Comparison of ENCODE assay signal across 28 cellular contexts in genomic region chr1:162206300-162206699, GRCh38.
DNase-seq lines count a peak whose midpoint lies in the region; ATAC-seq, FAIRE-seq and TF ChIP-seq lines count a peak whose summit lies in the region.
"Had no signal": no experiment of that assay in that cellular context is flagged by ENCODE, and none has a peak within 500 bp of the region (broad histone marks: within the 10 kb centered on the region; RNA-seq: fewer than 3 reads in every experiment).

No MANE protein-coding gene starts in this region.

- WGBS in GM12878 (ENCODE audit: insufficient coverage, insufficient replicate concordance, low lambda C conversion rate, missing lambda C conversion rate), result 0% methylated on average over 1 of the region's 1 CpG

- RAD21 ChIA-PET in GM12878 (lab: Charles Lee; ENCODE audit: unreplicated experiment), result no interaction called here

- FAIRE-seq in GM12878 (lab: Jason Lieb, UNC), result no peak
- FAIRE-seq: A204.1, kidney, TTC549 had no signal

- no peak overlapping the region for H2AFZ ChIP-seq in GM12878 (ENCODE audit: control insufficient read depth, low read depth, low read length)

- no TSS peak for BruUV-seq in GM12878 (replicated peaks; lab: Mats Ljungman, UMichigan)

- TF ChIP-seq CTCF in GM12878 (IDR thresholded peaks at IDR 0.05 in 2 of 3, conservative IDR thresholded peaks at IDR 0.05 in 1 of 3; ENCODE audit: control insufficient read depth in 2 of 3, extremely low read depth in 1 of 3, insufficient read depth in 1 of 3, low read depth in 3 of 3, low read length in 3 of 3), result no peak

- in situ Hi-C loops in GM12878 (cut with MboI), result no loop called here

- TF ChIP-seq EP300 in GM12878 (IDR thresholded peaks at IDR 0.05; ENCODE audit: borderline replicate concordance in 1 of 2, control insufficient read depth in 1 of 2, low read depth in 2 of 2, low read length in 2 of 2), result no peak

- ATAC-seq in GM12878 (no peak), HG03045 (IDR thresholded peaks at IDR 0.05; ENCODE audit: unreplicated experiment) (no peak)
- ATAC-seq: activated CD4-positive, CD25-positive, alpha-beta regulatory T cell treated with anti-CD3 and anti-CD28 coated beads, Interleukin-2, amount 50 U/mL, for 24 hours had no signal

- H3K27me3 ChIP-seq in GM12878 (replicated peaks in 1 of 2; ENCODE audit: control insufficient read depth in 2 of 2, insufficient read depth in 2 of 2, low read length in 1 of 2), result 0 out of 4 replicates have a peak, but pooled peaks cover 0 to 1% of the 10 kb centered on the region in 2 experiments
- H3K27me3 ChIP-seq: cardiac muscle cell, colonic mucosa, testis, uterus had no signal

- CTCF ChIA-PET in GM12878 (lab: Yijun Ruan, JAX), result no interaction called here

- DNase-seq in NCI-H748 (lab: John Stamatoyannopoulos, UW; ENCODE audit: unreplicated experiment) (peak; percentile 53), NCI-H748 treated with DMSO at 0.1 percent for 48 hours (lab: John Stamatoyannopoulos, UW) (no peak), GM12878 (ENCODE audit: low read depth, low spot score) (no peak), myocyte (ENCODE audit: low read depth) (peak; percentile 24), SW480 (ENCODE audit: low spot score) (no peak), GF-D8 (lab: John Stamatoyannopoulos, UW) (no peak)
- no peak for DNase-seq in effector CD8-positive, alpha-beta T cell (lab: John Stamatoyannopoulos, UW)
- DNase-seq: activated CD4-positive, alpha-beta memory T cell treated with anti-CD3 and anti-CD28 coated beads, Interleukin-2, amount 10 ng/mL, durations not matched to agents 7 days and 5 days; CD4-positive, alpha-beta memory T cell; colonic mucosa; effector memory CD4-positive, alpha-beta T cell; glutamatergic neuron; Karpas-422; kidney; lower lobe of right lung; mucosa of descending colon; NCI-H526; stimulated activated naive CD4-positive, alpha-beta T cell; testis; uterus had no signal

- intact Hi-C loops in GM12878 (cut with micrococcal nuclease; ENCODE audit: unreplicated experiment), result no loop called here

- no peak for TF ChIP-seq RAD21 in GM12878 (IDR thresholded peaks at IDR 0.05; ENCODE audit: insufficient read depth, low read depth, low read length)

- H4K20me1 ChIP-seq in GM12878 (ENCODE audit: control insufficient read depth, insufficient read depth), result no peaks in the 10 kb centered on the region

- no peak overlapping the region for H3K4me3 ChIP-seq in GM12878
- H3K4me3 ChIP-seq: cardiac muscle cell, colonic mucosa, HAP-1, lower lobe of right lung, mucosa of descending colon, testis, uterus had no signal

- H3K79me2 ChIP-seq in GM12878 (ENCODE audit: control insufficient read depth, insufficient read depth, low read length), result no peaks in the 10 kb centered on the region

- H3K27ac ChIP-seq in GM12878 (ENCODE audit: control insufficient read depth, insufficient read depth), result no peak overlapping the region
- H3K27ac ChIP-seq: cardiac muscle cell, HL-60, lower lobe of right lung, RWPE1, testis, uterus had no signal

- H3K4me2 ChIP-seq in GM12878 (ENCODE audit: control insufficient read depth, insufficient read depth), result no peak overlapping the region

- H3K9ac ChIP-seq in GM12878 (ENCODE audit: control insufficient read depth, insufficient read depth, low read length), result no peak overlapping the region

- no peak for TF ChIP-seq POLR2A in GM12878 (IDR thresholded peaks at IDR 0.05; ENCODE audit: low read depth, low read length)

- no peaks in the 10 kb centered on the region for H3K36me3 ChIP-seq in GM12878 (ENCODE audit: control insufficient read depth in 2 of 2, insufficient read depth in 2 of 2, low read length in 1 of 2)
- H3K36me3 ChIP-seq: cardiac muscle cell, colonic mucosa, HAP-1, lower lobe of right lung, uterus had no signal

- SMC1A ChIA-PET in GM12878 (lab: Charles Lee; ENCODE audit: uncharacterized antibody, unreplicated experiment), result no interaction called here

- H3K4me1 ChIP-seq in GM12878 (ENCODE audit: control insufficient read depth, insufficient read depth, low read length), result no peaks in the 10 kb centered on the region
- H3K4me1 ChIP-seq: colonic mucosa, testis, uterus had no signal

- H3K9me3 ChIP-seq in GM12878 (replicated peaks; ENCODE audit: control insufficient read depth, insufficient read depth, low read length), result no peaks in the 10 kb centered on the region
- H3K9me3 ChIP-seq: colonic mucosa, lower lobe of right lung, mucosa of descending colon, testis, uterus had no signal

- POLR2A ChIA-PET in GM12878 (lab: Charles Lee), result no interaction called here

TF ChIP-seq in GM12878, 131 proteins besides CTCF, POLR2A, EP300 and RAD21:
- TF ChIP-seq BCLAF1 (IDR thresholded peaks at IDR 0.05) (no peak), RCOR1 (conservative IDR thresholded peaks at IDR 0.05; ENCODE audit: low read depth, low read length) (no peak), SMC3 (IDR thresholded peaks at IDR 0.05; ENCODE audit: borderline replicate concordance, low read length) (no peak), HSF1 (IDR thresholded peaks at IDR 0.05; ENCODE audit: low read depth, low read length) (no peak), ETV6 (conservative IDR thresholded peaks at IDR 0.05 in 1 of 2, IDR thresholded peaks at IDR 0.05 in 1 of 2; ENCODE audit: borderline replicate concordance in 1 of 2, low read depth in 1 of 2) (no peak)
- TF ChIP-seq, protein P1, sequence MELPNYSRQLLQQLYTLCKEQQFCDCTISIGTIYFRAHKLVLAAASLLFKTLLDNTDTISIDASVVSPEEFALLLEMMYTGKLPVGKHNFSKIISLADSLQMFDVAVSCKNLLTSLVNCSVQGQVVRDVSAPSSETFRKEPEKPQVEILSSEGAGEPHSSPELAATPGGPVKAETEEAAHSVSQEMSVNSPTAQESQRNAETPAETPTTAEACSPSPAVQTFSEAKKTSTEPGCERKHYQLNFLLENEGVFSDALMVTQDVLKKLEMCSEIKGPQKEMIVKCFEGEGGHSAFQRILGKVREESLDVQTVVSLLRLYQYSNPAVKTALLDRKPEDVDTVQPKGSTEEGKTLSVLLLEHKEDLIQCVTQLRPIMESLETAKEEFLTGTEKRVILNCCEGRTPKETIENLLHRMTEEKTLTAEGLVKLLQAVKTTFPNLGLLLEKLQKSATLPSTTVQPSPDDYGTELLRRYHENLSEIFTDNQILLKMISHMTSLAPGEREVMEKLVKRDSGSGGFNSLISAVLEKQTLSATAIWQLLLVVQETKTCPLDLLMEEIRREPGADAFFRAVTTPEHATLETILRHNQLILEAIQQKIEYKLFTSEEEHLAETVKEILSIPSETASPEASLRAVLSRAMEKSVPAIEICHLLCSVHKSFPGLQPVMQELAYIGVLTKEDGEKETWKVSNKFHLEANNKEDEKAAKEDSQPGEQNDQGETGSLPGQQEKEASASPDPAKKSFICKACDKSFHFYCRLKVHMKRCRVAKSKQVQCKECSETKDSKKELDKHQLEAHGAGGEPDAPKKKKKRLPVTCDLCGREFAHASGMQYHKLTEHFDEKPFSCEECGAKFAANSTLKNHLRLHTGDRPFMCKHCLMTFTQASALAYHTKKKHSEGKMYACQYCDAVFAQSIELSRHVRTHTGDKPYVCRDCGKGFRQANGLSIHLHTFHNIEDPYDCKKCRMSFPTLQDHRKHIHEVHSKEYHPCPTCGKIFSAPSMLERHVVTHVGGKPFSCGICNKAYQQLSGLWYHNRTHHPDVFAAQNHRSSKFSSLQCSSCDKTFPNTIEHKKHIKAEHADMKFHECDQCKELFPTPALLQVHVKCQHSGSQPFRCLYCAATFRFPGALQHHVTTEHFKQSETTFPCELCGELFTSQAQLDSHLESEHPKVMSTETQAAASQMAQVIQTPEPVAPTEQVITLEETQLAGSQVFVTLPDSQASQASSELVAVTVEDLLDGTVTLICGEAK (IDR thresholded peaks at IDR 0.05; ENCODE audit: borderline replicate concordance), result peak; percentile 57

Comparison
In these comparisons a context has a peak if more than half of its experiments do, and no peak if none do; other contexts are left out.
1. DNase-seq: peak in NCI-H748 (single experiment) and myocyte (single experiment); none in NCI-H748 treated with DMSO at 0.1 percent for 48 hours (single experiment), GM12878 (single experiment), SW480 (single experiment), effector CD8-positive, alpha-beta T cell (single experiment) and GF-D8 (single experiment).